ENCODE assay signal across 27 cellular contexts in the genomic region with DNA sequence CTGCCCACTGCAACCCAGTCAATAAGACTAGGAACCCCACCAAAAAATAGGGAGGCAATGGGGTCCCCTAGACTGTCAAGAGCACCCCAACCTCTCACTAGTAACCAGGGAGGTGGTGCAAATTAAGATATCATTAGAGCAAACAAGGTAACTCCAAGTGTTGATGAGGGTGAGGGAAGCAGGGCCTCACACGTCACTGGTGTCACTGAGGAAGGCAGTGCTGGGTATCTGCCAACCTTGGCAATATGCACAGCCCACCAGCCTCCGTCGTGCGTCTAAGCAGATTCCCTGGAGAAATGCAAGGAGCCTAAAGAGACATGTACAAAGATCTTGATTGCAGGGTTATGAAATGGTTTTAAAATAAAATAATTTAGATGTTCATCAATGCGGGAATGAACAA. TPM values are rescaled to one million over a fixed set of nuclear protein-coding genes. Genes with fewer than 3 reads are reported as not detected.
DNase-seq lines count a peak whose midpoint lies in the region; ATAC-seq and TF ChIP-seq lines count a peak whose summit lies in the region.
"Had no signal": no experiment of that assay in that cellular context is flagged by ENCODE, and none has a peak within 500 bp of the region (broad histone marks: within the 10 kb centered on the region; RNA-seq: fewer than 3 reads in every experiment).

No MANE protein-coding gene starts in this region.

- H3K4me1 ChIP-seq in CD4-positive, alpha-beta memory T cell (ENCODE audit: insufficient read depth, low read length), result peaks cover 71% of the 10 kb centered on the region
- H3K4me1 ChIP-seq in naive thymus-derived CD4-positive, alpha-beta T cell (ENCODE audit: control insufficient read depth in 2 of 2, insufficient read depth in 2 of 2, low read length in 2 of 2), result peaks cover 54 to 63% of the 10 kb centered on the region in 2 donors
- H3K4me1 ChIP-seq: ascending aorta, tibial nerve had no signal

- intact Hi-C loops in CD4-positive, alpha-beta memory T cell (cut with micrococcal nuclease), result loop anchor here (10.0 kb wide), 1 partner anchor 173 kb away; no protein-coding TSS in a partner anchor
- intact Hi-C loops in activated CD8-positive, alpha-beta T cell treated with anti-CD3 and anti-CD28 coated beads for 36 hours (cut with micrococcal nuclease), result no loop called here
- intact Hi-C loops in naive thymus-derived CD4-positive, alpha-beta T cell (cut with micrococcal nuclease), result loop anchor here in 1 of 2 donors (10.0 kb wide), 1 partner anchor 393 kb away; a partner anchor contains a TSS
- intact Hi-C loops in left cardiac atrium (cut with DNase I), result no loop called here

- no peaks in the 10 kb centered on the region for H3K9me3 ChIP-seq in CD4-positive, alpha-beta memory T cell (ENCODE audit: control insufficient read depth in 1 of 2, low read length in 2 of 2)
- no peaks in the 10 kb centered on the region for H3K9me3 ChIP-seq in naive thymus-derived CD4-positive, alpha-beta T cell (ENCODE audit: control insufficient read depth in 2 of 3, low read length in 3 of 3)
- H3K9me3 ChIP-seq: ascending aorta, tibial nerve had no signal

- no peaks in the 10 kb centered on the region for H3K27me3 Mint-ChIP-seq in activated CD8-positive, alpha-beta memory T cell treated with anti-CD3 and anti-CD28 coated beads, Interleukin-2, amount 10 ng/mL, durations not matched to agents 7 days and 5 days
- H3K27me3 Mint-ChIP-seq in CD4-positive, alpha-beta memory T cell, result no peaks in the 10 kb centered on the region
- no peaks in the 10 kb centered on the region for H3K27me3 Mint-ChIP-seq in activated CD8-positive, alpha-beta T cell treated with anti-CD3 and anti-CD28 coated beads for 36 hours
- no peaks in the 10 kb centered on the region for H3K27me3 Mint-ChIP-seq in naive thymus-derived CD4-positive, alpha-beta T cell

- H3K36me3 ChIP-seq in CD4-positive, alpha-beta memory T cell (ENCODE audit: insufficient read depth, low read length), result peaks cover 53% of the 10 kb centered on the region
- H3K36me3 ChIP-seq in naive thymus-derived CD4-positive, alpha-beta T cell (ENCODE audit: control insufficient read depth in 2 of 3, insufficient read depth in 3 of 3, low read length in 3 of 3), result peaks cover 31 to 52% (median 35%) of the 10 kb centered on the region in 3 experiments
- H3K36me3 ChIP-seq: ascending aorta, tibial nerve had no signal

- H3K4me3 ChIP-seq in CD4-positive, alpha-beta memory T cell (ENCODE audit: low read length in 2 of 2), result peak overlapping the region; percentile 70 to 87
- H3K4me3 ChIP-seq in naive thymus-derived CD4-positive, alpha-beta T cell (ENCODE audit: low read length), result peak overlapping the region; percentile 66
- H3K4me3 ChIP-seq: ascending aorta, smooth muscle cell, tibial nerve had no signal

- H3K27ac ChIP-seq in CD4-positive, alpha-beta memory T cell (ENCODE audit: low read depth, low read length), result peak overlapping the region; percentile 89
- H3K27ac ChIP-seq in naive thymus-derived CD4-positive, alpha-beta T cell (ENCODE audit: low read depth, low read length), result peak overlapping the region; percentile 89
- H3K27ac ChIP-seq: ascending aorta had no signal

- no peaks in the 10 kb centered on the region for H3K9me3 Mint-ChIP-seq in activated CD8-positive, alpha-beta memory T cell treated with anti-CD3 and anti-CD28 coated beads, Interleukin-2, amount 10 ng/mL, durations not matched to agents 7 days and 5 days (ENCODE audit: low read depth)
- no peaks in the 10 kb centered on the region for H3K9me3 Mint-ChIP-seq in CD4-positive, alpha-beta memory T cell
- no peaks in the 10 kb centered on the region for H3K9me3 Mint-ChIP-seq in activated CD8-positive, alpha-beta T cell treated with anti-CD3 and anti-CD28 coated beads for 36 hours
- H3K9me3 Mint-ChIP-seq in naive thymus-derived CD4-positive, alpha-beta T cell, result peaks cover 0 to 4% (median 0%) of the 10 kb centered on the region in 11 donors

- ATAC-seq in activated CD8-positive, alpha-beta memory T cell treated with anti-CD3 and anti-CD28 coated beads, Interleukin-2, amount 10 ng/mL, durations not matched to agents 7 days and 5 days, result no peak
- ATAC-seq in activated CD8-positive, alpha-beta T cell treated with anti-CD3 and anti-CD28 coated beads for 36 hours, result no peak
- ATAC-seq in naive thymus-derived CD4-positive, alpha-beta T cell, result no peak
- ATAC-seq in HG02623 (IDR thresholded peaks at IDR 0.05; ENCODE audit: unreplicated experiment) (no peak), left cardiac atrium (no peak)
- ATAC-seq: HepG2 had no signal

- H3K36me3 Mint-ChIP-seq in activated CD8-positive, alpha-beta memory T cell treated with anti-CD3 and anti-CD28 coated beads, Interleukin-2, amount 10 ng/mL, durations not matched to agents 7 days and 5 days, result peaks cover 45% of the 10 kb centered on the region
- H3K36me3 Mint-ChIP-seq in CD4-positive, alpha-beta memory T cell, result peaks cover 29 to 49% of the 10 kb centered on the region in 2 donors
- peaks cover 59% of the 10 kb centered on the region for H3K36me3 Mint-ChIP-seq in activated CD8-positive, alpha-beta T cell treated with anti-CD3 and anti-CD28 coated beads for 36 hours (ENCODE audit: low read depth)
- H3K36me3 Mint-ChIP-seq in naive thymus-derived CD4-positive, alpha-beta T cell, result peaks cover 5 to 42% (median 30%) of the 10 kb centered on the region in 5 donors

- POLR2A ChIA-PET in CD4-positive, alpha-beta memory T cell (lab: Charles Lee; ENCODE audit: partially characterized antibody), result interaction anchor here (21.1 kb wide), 1 partner anchor 15 kb away, joined by 604 read pairs; no protein-coding TSS in a partner anchor
- POLR2A ChIA-PET in activated CD8-positive, alpha-beta T cell treated with anti-CD3 and anti-CD28 coated beads for 36 hours (lab: Charles Lee), result interaction anchor here (6.0 to 9.3 kb wide), 2 partner anchors 8 to 16 kb away, joined by 91 to 133 read pairs; no protein-coding TSS in a partner anchor
- POLR2A ChIA-PET in naive thymus-derived CD4-positive, alpha-beta T cell (lab: Charles Lee), result interaction anchor here (0.9 to 3.2 kb wide), 4 partner anchors 9 to 17 kb away, joined by 3 to 12 read pairs (median 7); no protein-coding TSS in a partner anchor

- peaks cover 45% of the 10 kb centered on the region for H3K4me1 Mint-ChIP-seq in activated CD8-positive, alpha-beta memory T cell treated with anti-CD3 and anti-CD28 coated beads, Interleukin-2, amount 10 ng/mL, durations not matched to agents 7 days and 5 days
- H3K4me1 Mint-ChIP-seq in CD4-positive, alpha-beta memory T cell, result peaks cover 32 to 66% (median 45%) of the 10 kb centered on the region in 4 donors
- peaks cover 34% of the 10 kb centered on the region for H3K4me1 Mint-ChIP-seq in activated CD8-positive, alpha-beta T cell treated with anti-CD3 and anti-CD28 coated beads for 36 hours (ENCODE audit: low read depth)
- peaks cover 33 to 55% (median 50%) of the 10 kb centered on the region in 7 donors for H3K4me1 Mint-ChIP-seq in naive thymus-derived CD4-positive, alpha-beta T cell

- H3K27me3 ChIP-seq in CD4-positive, alpha-beta memory T cell (ENCODE audit: insufficient read depth, low read length), result no peaks in the 10 kb centered on the region
- H3K27me3 ChIP-seq in naive thymus-derived CD4-positive, alpha-beta T cell (ENCODE audit: control insufficient read depth in 2 of 2, insufficient read depth in 2 of 2, low read length in 2 of 2), result no peaks in the 10 kb centered on the region
- H3K27me3 ChIP-seq: ascending aorta had no signal

- H3K27ac Mint-ChIP-seq in activated CD8-positive, alpha-beta memory T cell treated with anti-CD3 and anti-CD28 coated beads, Interleukin-2, amount 10 ng/mL, durations not matched to agents 7 days and 5 days, result peak overlapping the region; percentile 99
- H3K27ac Mint-ChIP-seq in CD4-positive, alpha-beta memory T cell, result peak overlapping the region; percentile 82 to 98 (median 96)
- H3K27ac Mint-ChIP-seq in activated CD8-positive, alpha-beta T cell treated with anti-CD3 and anti-CD28 coated beads for 36 hours, result peak overlapping the region; percentile 93
- peak overlapping the region in 8 of 9 donors; percentile 61 to 99 (median 90) for H3K27ac Mint-ChIP-seq in naive thymus-derived CD4-positive, alpha-beta T cell

- TF ChIP-seq CTCF in activated CD8-positive, alpha-beta T cell treated with anti-CD3 and anti-CD28 coated beads for 36 hours (IDR thresholded peaks at IDR 0.05), result no peak

- no peak for DNase-seq in activated CD8-positive, alpha-beta memory T cell treated with anti-CD3 and anti-CD28 coated beads, Interleukin-2, amount 10 ng/mL, durations not matched to agents 7 days and 5 days
- DNase-seq in activated CD8-positive, alpha-beta memory T cell treated with anti-CD3 and anti-CD28 coated beads, Interleukin-2, amount 50 U/mL, for 4 hours, result no peak
- DNase-seq in CD4-positive, alpha-beta memory T cell, result no peak
- DNase-seq in activated CD8-positive, alpha-beta T cell treated with anti-CD3 and anti-CD28 coated beads for 36 hours, result peak; percentile 50
- DNase-seq in naive thymus-derived CD4-positive, alpha-beta T cell, result no peak
- DNase-seq in left cardiac atrium, result no peak
- no peak for DNase-seq in stimulated activated naive CD4-positive, alpha-beta T cell treated with Interleukin-2 at 50 U/mL for 16 hours (lab: John Stamatoyannopoulos, UW)
- DNase-seq: activated CD4-positive, alpha-beta T cell treated with anti-CD3 and anti-CD28 coated beads for 4 hours; C1 segment of cervical spinal cord; caudate nucleus; head of caudate nucleus; NCI-H1105; NCI-H2029 treated with DMSO at 0.1 percent for 48 hours; NCI-H226; NCI-H748 treated with DMSO at 0.1 percent for 48 hours; retina; stimulated activated CD4-positive, alpha-beta T cell treated with anti-CD3 and anti-CD28 coated beads, Interleukin-2, amount 100 ng/mL, for 48 hours; stimulated activated naive CD4-positive, alpha-beta T cell had no signal

- CTCF ChIA-PET in activated CD8-positive, alpha-beta memory T cell treated with anti-CD3 and anti-CD28 coated beads, Interleukin-2, amount 10 ng/mL, durations not matched to agents 7 days and 5 days (lab: Charles Lee), result interaction anchor here (5.7 kb wide), 1 partner anchor 14 kb away, joined by 41 read pairs; no protein-coding TSS in a partner anchor
- CTCF ChIA-PET in CD4-positive, alpha-beta memory T cell (lab: Charles Lee; ENCODE audit: partially characterized antibody), result no interaction called here
- CTCF ChIA-PET in activated CD8-positive, alpha-beta T cell treated with anti-CD3 and anti-CD28 coated beads for 36 hours (lab: Charles Lee), result interaction anchor here (1.9 kb wide), 1 partner anchor 14 kb away, joined by 7 read pairs; no protein-coding TSS in a partner anchor
- CTCF ChIA-PET in naive thymus-derived CD4-positive, alpha-beta T cell (lab: Charles Lee), result no interaction called here

- H3K4me3 Mint-ChIP-seq in activated CD8-positive, alpha-beta memory T cell treated with anti-CD3 and anti-CD28 coated beads, Interleukin-2, amount 10 ng/mL, durations not matched to agents 7 days and 5 days, result peak overlapping the region; percentile 96
- H3K4me3 Mint-ChIP-seq in CD4-positive, alpha-beta memory T cell, result peak overlapping the region; percentile 70 to 96 (median 93)
- H3K4me3 Mint-ChIP-seq in activated CD8-positive, alpha-beta T cell treated with anti-CD3 and anti-CD28 coated beads for 36 hours, result peak overlapping the region; percentile 96
- peak overlapping the region; percentile 82 to 99 (median 94) for H3K4me3 Mint-ChIP-seq in naive thymus-derived CD4-positive, alpha-beta T cell

RNA-seq across cellular contexts. Expression of a gene that starts 3.8 kb away (rescaled TPM):
- total RNA-seq in activated CD8-positive, alpha-beta memory T cell treated with anti-CD3 and anti-CD28 coated beads, Interleukin-2, amount 10 ng/mL, durations not matched to agents 7 days and 5 days, result 10 to 100 TPM; 75.3 to 89.5 TPM
- 10 to 100 TPM; 79.3 to 93.6 TPM for total RNA-seq in CD4-positive, alpha-beta memory T cell
- polyA plus RNA-seq in CD4-positive, alpha-beta memory T cell, result 10 to 100 TPM; 43.1 to 58.0 TPM
- total RNA-seq in activated CD8-positive, alpha-beta T cell treated with anti-CD3 and anti-CD28 coated beads for 36 hours, result 10 to 100 TPM; 48.7 to 52.9 TPM
- 100 to 1,000 TPM in 1 of 5 experiments, 10 to 100 TPM in 4; 41.9 to 101 (median 91.7) TPM for total RNA-seq in naive thymus-derived CD4-positive, alpha-beta T cell
- 10 to 100 TPM; 57.1 to 99.3 TPM for polyA plus RNA-seq in naive thymus-derived CD4-positive, alpha-beta T cell
- total RNA-seq in left cardiac atrium, result under 1 TPM; 0.44 to 0.47 TPM
- total RNA-seq: dermis microvascular lymphatic vessel endothelial cell, H4, HepG2, myocyte, osteoblast, smooth muscle cell had no signal
- polyA plus RNA-seq: HepG2, smooth muscle cell had no signal

RNA-seq across cellular contexts. Expression of a gene that starts 11.6 kb away (rescaled TPM):
- 10 to 100 TPM; 22.3 to 27.4 TPM for total RNA-seq in activated CD8-positive, alpha-beta memory T cell treated with anti-CD3 and anti-CD28 coated beads, Interleukin-2, amount 10 ng/mL, durations not matched to agents 7 days and 5 days
- total RNA-seq in CD4-positive, alpha-beta memory T cell, result 1 to 10 TPM; 1.8 to 3.2 TPM
- 1 to 10 TPM; 4.2 to 4.5 TPM for polyA plus RNA-seq in CD4-positive, alpha-beta memory T cell
- total RNA-seq in activated CD8-positive, alpha-beta T cell treated with anti-CD3 and anti-CD28 coated beads for 36 hours, result 100 to 1,000 TPM; 123 to 134 TPM
- total RNA-seq in naive thymus-derived CD4-positive, alpha-beta T cell, result 1 to 10 TPM in 4 of 5 experiments, under 1 TPM in 1; 0.88 to 7.6 (median 1.5) TPM
- polyA plus RNA-seq in naive thymus-derived CD4-positive, alpha-beta T cell, result 1 to 10 TPM in 1 of 2 donors, under 1 TPM in 1; 0.11 to 2.9 TPM
- total RNA-seq in left cardiac atrium, result under 1 TPM; 0.18 to 0.27 TPM
- total RNA-seq: ascending aorta, myocyte, osteoblast, smooth muscle cell, tibial nerve had no signal
- polyA plus RNA-seq: smooth muscle cell had no signal

RNA-seq across cellular contexts. Expression of a gene that starts 41.1 kb away (rescaled TPM):
- total RNA-seq in activated CD8-positive, alpha-beta memory T cell treated with anti-CD3 and anti-CD28 coated beads, Interleukin-2, amount 10 ng/mL, durations not matched to agents 7 days and 5 days, result not detected
- total RNA-seq in CD4-positive, alpha-beta memory T cell, result not detected
- polyA plus RNA-seq in CD4-positive, alpha-beta memory T cell, result not detected
- 1 to 10 TPM in 1 of 2 experiments, not detected in 1; 1.1 TPM for total RNA-seq in activated CD8-positive, alpha-beta T cell treated with anti-CD3 and anti-CD28 coated beads for 36 hours
- not detected for total RNA-seq in naive thymus-derived CD4-positive, alpha-beta T cell
- polyA plus RNA-seq in naive thymus-derived CD4-positive, alpha-beta T cell, result not detected
- not detected for total RNA-seq in left cardiac atrium
- total RNA-seq: ascending aorta, dermis microvascular lymphatic vessel endothelial cell, H4, myocyte, osteoblast, tibial nerve had no signal

RNA-seq across cellular contexts. Expression of a gene that starts 56.7 kb away (rescaled TPM):
- not detected for total RNA-seq in activated CD8-positive, alpha-beta memory T cell treated with anti-CD3 and anti-CD28 coated beads, Interleukin-2, amount 10 ng/mL, durations not matched to agents 7 days and 5 days
- total RNA-seq in CD4-positive, alpha-beta memory T cell, result not detected
- polyA plus RNA-seq in CD4-positive, alpha-beta memory T cell, result not detected
- not detected for total RNA-seq in activated CD8-positive, alpha-beta T cell treated with anti-CD3 and anti-CD28 coated beads for 36 hours
- total RNA-seq in naive thymus-derived CD4-positive, alpha-beta T cell, result not detected
- not detected for polyA plus RNA-seq in naive thymus-derived CD4-positive, alpha-beta T cell
- total RNA-seq in left cardiac atrium, result not detected
- total RNA-seq: ascending aorta, dermis microvascular lymphatic vessel endothelial cell, H4, HepG2, myocyte, osteoblast, smooth muscle cell, tibial nerve had no signal
- polyA plus RNA-seq: smooth muscle cell had no signal

Comparison
In these comparisons a context has a peak if more than half of its experiments do, and no peak if none do; other contexts are left out.
1. RNA of a gene that starts 3.8 kb away (total RNA-seq): 79.3 to 93.6 TPM in CD4-positive, alpha-beta memory T cell, 41.9 to 101 TPM in naive thymus-derived CD4-positive, alpha-beta T cell, 75.3 to 89.5 TPM in activated CD8-positive, alpha-beta memory T cell treated with anti-CD3 and anti-CD28 coated beads, Interleukin-2, amount 10 ng/mL, durations not matched to agents 7 days and 5 days and 48.7 to 52.9 TPM in activated CD8-positive, alpha-beta T cell treated with anti-CD3 and anti-CD28 coated beads for 36 hours; 0.44 to 0.47 TPM in left cardiac atrium; every median in the first group is over 10 times any median in the second.
2. RNA of a gene that starts 11.6 kb away (total RNA-seq): 123 to 134 TPM in activated CD8-positive, alpha-beta T cell treated with anti-CD3 and anti-CD28 coated beads for 36 hours; 22.3 to 27.4 TPM in activated CD8-positive, alpha-beta memory T cell treated with anti-CD3 and anti-CD28 coated beads, Interleukin-2, amount 10 ng/mL, durations not matched to agents 7 days and 5 days, 1.8 to 3.2 TPM in CD4-positive, alpha-beta memory T cell, 0.88 to 7.6 TPM in naive thymus-derived CD4-positive, alpha-beta T cell and 0.18 to 0.27 TPM in left cardiac atrium; every median in the first group is over 4 times any median in the second.
3. CTCF ChIA-PET loops: an anchor here in activated CD8-positive, alpha-beta memory T cell treated with anti-CD3 and anti-CD28 coated beads, Interleukin-2, amount 10 ng/mL, durations not matched to agents 7 days and 5 days (5.7 kb wide) and activated CD8-positive, alpha-beta T cell treated with anti-CD3 and anti-CD28 coated beads for 36 hours (1.9 kb wide); none called in CD4-positive, alpha-beta memory T cell and naive thymus-derived CD4-positive, alpha-beta T cell.
4. Peak in every context shown above with its lines, with median percentiles within 50 percentile points of each other: H3K27ac Mint-ChIP-seq and H3K4me3 Mint-ChIP-seq.